In the genomic region with DNA sequence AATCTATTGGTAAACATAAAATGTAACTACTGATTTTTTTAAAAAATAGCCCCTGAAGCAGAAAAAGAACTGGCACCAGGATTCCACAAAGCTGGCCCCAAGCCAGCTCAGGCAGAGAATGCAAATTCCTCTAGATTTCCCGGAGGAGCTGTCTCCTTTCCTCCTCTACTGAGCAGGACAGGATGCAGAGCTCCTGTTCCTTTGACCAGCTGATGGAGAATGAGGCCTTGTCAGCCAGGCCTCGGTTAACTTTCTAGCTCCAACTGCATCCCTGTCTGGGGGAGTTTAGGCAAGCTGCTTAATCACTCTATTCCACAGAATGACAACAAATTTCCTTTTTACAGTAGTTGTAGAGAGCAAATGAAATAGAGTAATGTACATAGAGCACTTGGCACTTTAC, we compare ENCODE assay signal across 12 cellular contexts.
DNase-seq lines count a peak whose midpoint lies in the region; ATAC-seq, FAIRE-seq and TF ChIP-seq lines count a peak whose summit lies in the region.
"Had no signal": no experiment of that assay in that cellular context is flagged by ENCODE, and none has a peak within 500 bp of the region (broad histone marks: within the 10 kb centered on the region; RNA-seq: fewer than 3 reads in every experiment).

No MANE protein-coding gene starts in this region.

- no peaks in the 10 kb centered on the region for H3K27me3 Mint-ChIP-seq in GM23338 (ENCODE audit: insufficient read depth, low read depth, poor library complexity)

- CTCF ChIA-PET in A673 (lab: Charles Lee), result no interaction called here

- peak; percentile 67 for ATAC-seq in GM23338

- H3K4me3 ChIP-seq in A673 (ENCODE audit: low read depth, low read length, poor library complexity, severe bottlenecking) (no peak overlapping the region), GM23338 (no peak overlapping the region), coronary artery (no peak overlapping the region)

- no TSS peak for BruUV-seq in A673 (replicated peaks; lab: Mats Ljungman, UMichigan)

- no peak overlapping the region for H3K4me2 ChIP-seq in GM23338

- H3F3A ChIP-seq in GM23338 (replicated peaks; ENCODE audit: low read depth), result no peaks in the 10 kb centered on the region

- TF ChIP-seq CTCF in A673 (conservative IDR thresholded peaks at IDR 0.05; ENCODE audit: low read depth, low read length) (no peak), GM23338 (conservative IDR thresholded peaks at IDR 0.05; ENCODE audit: low read depth in 2 of 2) (no peak), coronary artery (IDR thresholded peaks at IDR 0.05) (no peak)

- no peaks in the 10 kb centered on the region for H3K27me3 ChIP-seq in A673 (replicated peaks; ENCODE audit: insufficient read depth, low read depth, low read length, poor library complexity)
- H3K27me3 ChIP-seq in GM23338 (ENCODE audit: insufficient read depth), result no peaks in the 10 kb centered on the region

- no peak overlapping the region for H3K27ac ChIP-seq in A673 (ENCODE audit: low read depth, low read length, poor library complexity, severe bottlenecking)
- no peak overlapping the region for H3K27ac ChIP-seq in GM23338 (ENCODE audit: low read depth)
- H3K27ac ChIP-seq in coronary artery, result no peak overlapping the region

- no peak for FAIRE-seq in RCC 7860 (lab: Jason Lieb, UNC)

- H4K20me1 ChIP-seq in GM23338 (replicated peaks; ENCODE audit: insufficient read depth), result 0 out of 2 replicates have a peak, but pooled peaks cover 6% of the 10 kb centered on the region

- no peaks in the 10 kb centered on the region for H3K36me3 ChIP-seq in A673 (ENCODE audit: insufficient read depth, low read length, poor library complexity, severe bottlenecking)
- no peaks in the 10 kb centered on the region for H3K36me3 ChIP-seq in GM23338 (ENCODE audit: insufficient read depth)

- H3K9me2 ChIP-seq in GM23338 (ENCODE audit: insufficient read depth), result no peaks in the 10 kb centered on the region

- intact Hi-C loops in A673 (cut with micrococcal nuclease; ENCODE audit: unreplicated experiment), result no loop called here
- intact Hi-C loops in posterior cingulate gyrus (cut with DNase I), result no loop called here

- H3K4me1 Mint-ChIP-seq in GM23338, result peaks cover 20% of the 10 kb centered on the region

- no peak overlapping the region for H2AFZ ChIP-seq in GM23338

- H3K4me1 ChIP-seq in A673 (ENCODE audit: insufficient read depth, low read length, poor library complexity, severe bottlenecking) (peaks cover 28% of the 10 kb centered on the region), GM23338 (ENCODE audit: insufficient read depth) (peaks cover 6% of the 10 kb centered on the region)

- H3K9me3 ChIP-seq in A673 (ENCODE audit: low read depth, low read length, poor library complexity, severe bottlenecking), result no peaks in the 10 kb centered on the region

- H3K4me3 Mint-ChIP-seq in GM23338, result no peak overlapping the region
- H3K4me3 Mint-ChIP-seq: CD14-positive monocyte had no signal

- POLR2A ChIA-PET in A673 (lab: Charles Lee; ENCODE audit: low non-redundant PET), result no interaction called here

- DNase-seq in A673 (ENCODE audit: low spot score) (peak; percentile 47), GM23338 (ENCODE audit: low spot score) (peak; percentile 44), astrocyte of the hippocampus (ENCODE audit: low read depth, low spot score) (peak; percentile 68), kidney glomerular epithelial cell (lab: John Stamatoyannopoulos, UW) (peak; percentile 51), SW 1271 (lab: John Stamatoyannopoulos, UW) (no peak), RCC 7860 (ENCODE audit: low spot score) (no peak), posterior cingulate gyrus (no peak), coronary artery (ENCODE audit: low spot score) (no peak)
- DNase-seq: activated CD4-positive, alpha-beta T cell treated with anti-CD3 and anti-CD28 coated beads for 4 hours; NCI-H524 treated with DMSO at 0.1 percent for 48 hours; stimulated activated naive CD4-positive, alpha-beta T cell had no signal

- H3K27ac Mint-ChIP-seq in GM23338, result no peak overlapping the region

- H3K36me3 Mint-ChIP-seq in GM23338 (ENCODE audit: low read depth), result no peaks in the 10 kb centered on the region; the same call in 2 of the 3 replicates

- no peaks in the 10 kb centered on the region for H3K9me3 Mint-ChIP-seq in GM23338
- H3K9me3 Mint-ChIP-seq: CD14-positive monocyte had no signal

- H3K79me2 ChIP-seq in GM23338 (replicated peaks; ENCODE audit: insufficient read depth), result peaks cover 16% of the 10 kb centered on the region; the same call in 1 of the 2 replicates

TF ChIP-seq in GM23338, 12 proteins besides CTCF, POLR2A, EP300 and RAD21 (continues in another document):
- TF ChIP-seq EZH2 (IDR thresholded peaks at IDR 0.05; ENCODE audit: low read depth, unreplicated experiment), result no peak
- TF ChIP-seq POLR2AphosphoS5 (IDR thresholded peaks at IDR 0.05; ENCODE audit: low read depth), result no peak
- TF ChIP-seq NANOG (IDR thresholded peaks at IDR 0.05; ENCODE audit: borderline replicate concordance), result no peak
- TF ChIP-seq STAT1 (IDR thresholded peaks at IDR 0.05; ENCODE audit: unreplicated experiment), result no peak
- TF ChIP-seq, protein P1, sequence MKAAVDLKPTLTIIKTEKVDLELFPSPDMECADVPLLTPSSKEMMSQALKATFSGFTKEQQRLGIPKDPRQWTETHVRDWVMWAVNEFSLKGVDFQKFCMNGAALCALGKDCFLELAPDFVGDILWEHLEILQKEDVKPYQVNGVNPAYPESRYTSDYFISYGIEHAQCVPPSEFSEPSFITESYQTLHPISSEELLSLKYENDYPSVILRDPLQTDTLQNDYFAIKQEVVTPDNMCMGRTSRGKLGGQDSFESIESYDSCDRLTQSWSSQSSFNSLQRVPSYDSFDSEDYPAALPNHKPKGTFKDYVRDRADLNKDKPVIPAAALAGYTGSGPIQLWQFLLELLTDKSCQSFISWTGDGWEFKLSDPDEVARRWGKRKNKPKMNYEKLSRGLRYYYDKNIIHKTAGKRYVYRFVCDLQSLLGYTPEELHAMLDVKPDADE (IDR thresholded peaks at IDR 0.05), result no peak
- TF ChIP-seq ZNF114 (CRISPR knock-in tag; IDR thresholded peaks at IDR 0.05), result no peak
- TF ChIP-seq CREB1 (CRISPR knock-in tag; IDR thresholded peaks at IDR 0.05; ENCODE audit: low read depth), result no peak
- no peak for TF ChIP-seq EZH2phosphoT487 (IDR thresholded peaks at IDR 0.05; ENCODE audit: unreplicated experiment)
- TF ChIP-seq, protein P2, sequence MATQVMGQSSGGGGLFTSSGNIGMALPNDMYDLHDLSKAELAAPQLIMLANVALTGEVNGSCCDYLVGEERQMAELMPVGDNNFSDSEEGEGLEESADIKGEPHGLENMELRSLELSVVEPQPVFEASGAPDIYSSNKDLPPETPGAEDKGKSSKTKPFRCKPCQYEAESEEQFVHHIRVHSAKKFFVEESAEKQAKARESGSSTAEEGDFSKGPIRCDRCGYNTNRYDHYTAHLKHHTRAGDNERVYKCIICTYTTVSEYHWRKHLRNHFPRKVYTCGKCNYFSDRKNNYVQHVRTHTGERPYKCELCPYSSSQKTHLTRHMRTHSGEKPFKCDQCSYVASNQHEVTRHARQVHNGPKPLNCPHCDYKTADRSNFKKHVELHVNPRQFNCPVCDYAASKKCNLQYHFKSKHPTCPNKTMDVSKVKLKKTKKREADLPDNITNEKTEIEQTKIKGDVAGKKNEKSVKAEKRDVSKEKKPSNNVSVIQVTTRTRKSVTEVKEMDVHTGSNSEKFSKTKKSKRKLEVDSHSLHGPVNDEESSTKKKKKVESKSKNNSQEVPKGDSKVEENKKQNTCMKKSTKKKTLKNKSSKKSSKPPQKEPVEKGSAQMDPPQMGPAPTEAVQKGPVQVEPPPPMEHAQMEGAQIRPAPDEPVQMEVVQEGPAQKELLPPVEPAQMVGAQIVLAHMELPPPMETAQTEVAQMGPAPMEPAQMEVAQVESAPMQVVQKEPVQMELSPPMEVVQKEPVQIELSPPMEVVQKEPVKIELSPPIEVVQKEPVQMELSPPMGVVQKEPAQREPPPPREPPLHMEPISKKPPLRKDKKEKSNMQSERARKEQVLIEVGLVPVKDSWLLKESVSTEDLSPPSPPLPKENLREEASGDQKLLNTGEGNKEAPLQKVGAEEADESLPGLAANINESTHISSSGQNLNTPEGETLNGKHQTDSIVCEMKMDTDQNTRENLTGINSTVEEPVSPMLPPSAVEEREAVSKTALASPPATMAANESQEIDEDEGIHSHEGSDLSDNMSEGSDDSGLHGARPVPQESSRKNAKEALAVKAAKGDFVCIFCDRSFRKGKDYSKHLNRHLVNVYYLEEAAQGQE (IDR thresholded peaks at IDR 0.05; ENCODE audit: unreplicated experiment), result no peak
- no peak for TF ChIP-seq ZNF331 (CRISPR knock-in tag; IDR thresholded peaks at IDR 0.05; ENCODE audit: low read depth)

Comparison
In these comparisons a context has a peak if more than half of its experiments do, and no peak if none do; other contexts are left out.
1. DNase-seq: peak in A673 (single experiment), GM23338 (single experiment), astrocyte of the hippocampus (single experiment) and kidney glomerular epithelial cell (single experiment); none in SW 1271 (0 of 2), RCC 7860 (single experiment), posterior cingulate gyrus (0 of 10) and coronary artery (single experiment).